Comparison of ENCODE assay signal across 24 cellular contexts in the genomic region with DNA sequence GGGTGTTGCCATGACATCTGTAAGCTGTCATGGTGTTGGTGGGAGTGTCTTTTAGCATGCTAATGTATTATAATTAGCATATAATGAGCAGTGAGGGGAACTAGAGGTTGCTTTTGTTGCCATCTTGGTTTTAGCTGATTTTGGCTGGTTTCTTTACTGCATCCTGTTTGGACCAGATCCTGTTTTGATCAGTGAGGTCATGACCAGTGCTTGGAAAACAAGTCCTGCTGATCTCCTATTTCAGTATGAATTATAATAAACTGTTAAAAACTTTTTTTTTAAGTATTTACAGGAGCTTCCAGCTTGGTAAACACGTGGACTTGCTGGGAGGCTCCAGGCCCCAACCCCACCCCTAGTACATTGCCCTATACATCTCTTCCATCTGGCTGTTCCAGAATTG. TPM values are rescaled to one million over a fixed set of nuclear protein-coding genes. Genes with fewer than 3 reads are reported as not detected.
"Had no signal": no experiment of that assay in that cellular context is flagged by ENCODE, and none has a peak within 500 bp of the region (broad histone marks: within the 10 kb centered on the region; RNA-seq: fewer than 3 reads in every experiment).

No MANE protein-coding gene starts in this region.

- H2AFZ ChIP-seq: neural progenitor cell had no signal

- H3K9ac ChIP-seq: neural progenitor cell had no signal

- H3K27me3 ChIP-seq: breast epithelium, dorsolateral prefrontal cortex, gastrocnemius medialis, neural progenitor cell, spleen, vagina had no signal

- H3K9me3 ChIP-seq: breast epithelium, gastrocnemius medialis, spleen, thoracic aorta, vagina had no signal

- H3K4me2 ChIP-seq: neural progenitor cell had no signal

- H3K4me3 ChIP-seq: breast epithelium, dorsolateral prefrontal cortex, gastrocnemius medialis, neural progenitor cell, spleen, thoracic aorta, vagina had no signal

- H3K27ac ChIP-seq: breast epithelium, dorsolateral prefrontal cortex, gastrocnemius medialis, neural progenitor cell, spleen, thoracic aorta, vagina had no signal

- H3K4me1 ChIP-seq: breast epithelium, gastrocnemius medialis, neural progenitor cell, spleen, vagina had no signal

- H3K36me3 ChIP-seq: breast epithelium had no signal

- FAIRE-seq: colon had no signal

- DNase-seq: activated CD4-positive, alpha-beta memory T cell treated with anti-CD3 and anti-CD28 coated beads for 36 hours; activated CD4-positive, alpha-beta T cell treated with anti-CD3 and anti-CD28 coated beads, Interleukin-2, amount 10 ng/mL, durations not matched to agents 24 days and 14 days; activated CD4-positive, CD25-positive, alpha-beta regulatory T cell treated with anti-CD3 and anti-CD28 coated beads, Interleukin-2, amount 50 U/mL, for 72 hours; activated CD8-positive, alpha-beta memory T cell treated with anti-CD3 and anti-CD28 coated beads, Interleukin-2, amount 50 U/mL, for 48 hours; activated gamma-delta T cell; activated naive CD8-positive, alpha-beta T cell treated with anti-CD3 and anti-CD28 coated beads, Interleukin-2, amount 50 U/mL, for 24 hours; activated T-cell treated with anti-CD3 and anti-CD28 coated beads, Interleukin-2, amount 50 U/mL, for 24 hours; dorsolateral prefrontal cortex; effector memory CD8-positive, alpha-beta T cell; gastrocnemius medialis; glutamatergic neuron; islet precursor cell; natural killer cell; occipital lobe; right cardiac atrium; spleen; stimulated activated naive CD8-positive, alpha-beta T cell treated with anti-CD3 and anti-CD28 coated beads, Interleukin-15, Interleukin-2, amounts not matched to agents 100 U/mL and 50 U/mL, for 24 hours; T-helper 17 cell; T1000 had no signal

RNA-seq across cellular contexts. Expression of gene P4HA3, which starts 30.5 kb away (rescaled TPM):
- total RNA-seq: activated CD4-positive, alpha-beta memory T cell treated with anti-CD3 and anti-CD28 coated beads for 36 hours; activated CD4-positive, alpha-beta T cell treated with anti-CD3 and anti-CD28 coated beads, Interleukin-2, amount 10 ng/mL, durations not matched to agents 24 days and 14 days; natural killer cell; occipital lobe; T-helper 17 cell had no signal
